ENCODE assay signal across 1 cellular context in genomic region chr1:52691856-52692255, GRCh38.
TF ChIP-seq lines count a peak whose summit lies in the region.

No MANE protein-coding gene starts in this region.

TF ChIP-seq in IMR-90, 13 proteins besides CTCF, POLR2A, EP300 and RAD21:
- no peak for TF ChIP-seq BHLHE40 (IDR thresholded peaks at IDR 0.05; ENCODE audit: low read depth, low read length)
- no peak for TF ChIP-seq CHD1 (IDR thresholded peaks at IDR 0.05; ENCODE audit: low read depth, low read length)
- no peak for TF ChIP-seq FOS (IDR thresholded peaks at IDR 0.05; ENCODE audit: low read depth, low read length)
- TF ChIP-seq MAFK (IDR thresholded peaks at IDR 0.05; ENCODE audit: low read depth, low read length): no peak
- no peak for TF ChIP-seq NFE2L2 (IDR thresholded peaks at IDR 0.05; ENCODE audit: low read depth, low read length)
- no peak for TF ChIP-seq RFX5 (IDR thresholded peaks at IDR 0.05; ENCODE audit: low read depth, low read length)
- TF ChIP-seq MAZ (IDR thresholded peaks at IDR 0.05; ENCODE audit: borderline replicate concordance, low read depth, low read length): no peak
- no peak for TF ChIP-seq SMC3 (IDR thresholded peaks at IDR 0.05; ENCODE audit: low read depth, low read length)
- TF ChIP-seq RCOR1 (IDR thresholded peaks at IDR 0.05; ENCODE audit: insufficient replicate concordance, low read length): no peak
- TF ChIP-seq USF2 (IDR thresholded peaks at IDR 0.05; ENCODE audit: low read depth, low read length): no peak
- TF ChIP-seq MXI1 (IDR thresholded peaks at IDR 0.05; ENCODE audit: borderline replicate concordance, low read depth, low read length): no peak
- TF ChIP-seq ELK1 (IDR thresholded peaks at IDR 0.05; ENCODE audit: borderline replicate concordance, low read depth, low read length): no peak
- TF ChIP-seq CEBPB (IDR thresholded peaks at IDR 0.05; ENCODE audit: low read depth, low read length): no peak
